ENCODE assay signal across 1 cellular context in genomic region chr6:1610497-1611321, GRCh38.
TF ChIP-seq lines count a peak whose summit lies in the region.

No MANE protein-coding gene starts in this region.

TF ChIP-seq in H1, 55 proteins besides CTCF, POLR2A, EP300 and RAD21 (continued from another document):
- TF ChIP-seq TAF1 (IDR thresholded peaks at IDR 0.05; ENCODE audit: low read depth, low read length) (no peak), E2F6 (IDR thresholded peaks at IDR 0.05) (0 out of 2 replicates have a peak, but pooled peaks have one; percentile 36), CTBP2 (IDR thresholded peaks at IDR 0.05; ENCODE audit: borderline replicate concordance, insufficient read depth, insufficient read length, low read length) (peak; percentile 38), EZH2 (IDR thresholded peaks at IDR 0.05; ENCODE audit: low read depth, low read length, severe bottlenecking) (peak; percentile 100), SIX5 (IDR thresholded peaks at IDR 0.05; ENCODE audit: low read depth, low read length) (no peak)
